ENCODE assay signal across 20 cellular contexts in genomic region chr5:10775646-10776045, GRCh38. TPM values are rescaled to one million over a fixed set of nuclear protein-coding genes. Genes with fewer than 3 reads are reported as not detected.
DNase-seq lines count a peak whose midpoint lies in the region; ATAC-seq, FAIRE-seq and TF ChIP-seq lines count a peak whose summit lies in the region.
"Had no signal": no experiment of that assay in that cellular context is flagged by ENCODE, and none has a peak within 500 bp of the region (broad histone marks: within the 10 kb centered on the region; RNA-seq: fewer than 3 reads in every experiment).

No MANE protein-coding gene starts in this region.

- TF ChIP-seq CTCF in cardiac muscle cell (IDR thresholded peaks at IDR 0.05; ENCODE audit: low read depth, low read length), result peak; percentile 7
- TF ChIP-seq CTCF in K562 (IDR thresholded peaks at IDR 0.05 in 2 of 3, conservative IDR thresholded peaks at IDR 0.05 in 1 of 3; ENCODE audit: insufficient read depth in 2 of 3, low read depth in 1 of 3, low read length in 3 of 3), result peak; percentile 40 to 55 (median 47); a peak in 4 of 6 replicates

- no peak overlapping the region for H2BK120ac ChIP-seq in mesendoderm (ENCODE audit: low read depth, low read length)

- intact Hi-C loops in left ventricle myocardium superior (cut with micrococcal nuclease) (no loop called here), K562 (cut with micrococcal nuclease) (no loop called here)

- no peak overlapping the region for H3K4me3 ChIP-seq in cardiac muscle cell
- H3K4me3 ChIP-seq in K562, result no peak overlapping the region
- H3K4me3 ChIP-seq in mesendoderm (ENCODE audit: low read length), result no peak overlapping the region
- H3K4me3 ChIP-seq: ovary, skin epidermis, vagina had no signal

- H3K27me3 Mint-ChIP-seq in stimulated activated memory B cell treated with anti-CD40 and anti-IgM and Interleukin-4, amounts not matched to agents 10 μg/mL and 1 μg/mL and 100 μg/mL, for 72 hours, result peaks cover 14% of the 10 kb centered on the region

- H3K9me3 ChIP-seq in cardiac muscle cell (ENCODE audit: low read depth) (no peaks in the 10 kb centered on the region), K562 (replicated peaks; ENCODE audit: control insufficient read depth, insufficient read depth, low read depth, low read length) (peaks cover 2% of the 10 kb centered on the region; the same call in 1 of the 2 replicates)
- H3K9me3 ChIP-seq: ovary, vagina had no signal

- no peaks in the 10 kb centered on the region for H3K27me3 ChIP-seq in cardiac muscle cell
- no peaks in the 10 kb centered on the region; a peak in 1 of 5 replicates for H3K27me3 ChIP-seq in K562 (ENCODE audit: control insufficient read depth in 2 of 2, insufficient read depth in 2 of 2, low read length in 2 of 2)
- H3K27me3 ChIP-seq in mesendoderm (ENCODE audit: insufficient read depth, low read length, poor library complexity), result no peaks in the 10 kb centered on the region
- H3K27me3 ChIP-seq: ovary, vagina had no signal

- no peak overlapping the region for H3K27ac Mint-ChIP-seq in stimulated activated memory B cell treated with anti-CD40 and anti-IgM and Interleukin-4, amounts not matched to agents 10 μg/mL and 1 μg/mL and 100 μg/mL, for 72 hours
- H3K27ac Mint-ChIP-seq: activated naive CD8-positive, alpha-beta T cell treated with anti-CD3 and anti-CD28 coated beads for 36 hours; CD4-positive, alpha-beta memory T cell had no signal

- no peak overlapping the region for H3K27ac ChIP-seq in cardiac muscle cell
- H3K27ac ChIP-seq in K562 (ENCODE audit: extremely low read depth, low read depth, low read length), result no peak overlapping the region
- no peak overlapping the region for H3K27ac ChIP-seq in mesendoderm (ENCODE audit: low read depth, low read length)
- H3K27ac ChIP-seq: ovary, skin epidermis, vagina had no signal

- H3K4me1 ChIP-seq in cardiac muscle cell (ENCODE audit: low read depth) (no peaks in the 10 kb centered on the region), K562 (replicated peaks in 1 of 2; ENCODE audit: control insufficient read depth in 2 of 2, insufficient read depth in 2 of 2, low read length in 2 of 2) (peaks cover 3 to 5% of the 10 kb centered on the region in 2 experiments; a peak in 2 of 5 replicates), mesendoderm (ENCODE audit: control insufficient read depth, low read depth, low read length) (no peaks in the 10 kb centered on the region)
- H3K4me1 ChIP-seq: vagina had no signal

- TF ChIP-seq POLR2A in K562 (conservative IDR thresholded peaks at IDR 0.05), result no peak

- POLR2A ChIA-PET in K562 (lab: Yijun Ruan, JAX), result interaction anchor here (1.2 to 1.6 kb wide), 2 partner anchors 12 to 13 kb away, joined by 3 to 4 read pairs; no protein-coding TSS in a partner anchor

- no peaks in the 10 kb centered on the region for H3K4me1 Mint-ChIP-seq in stimulated activated memory B cell treated with anti-CD40 and anti-IgM and Interleukin-4, amounts not matched to agents 10 μg/mL and 1 μg/mL and 100 μg/mL, for 72 hours
- H3K4me1 Mint-ChIP-seq: activated naive CD8-positive, alpha-beta T cell treated with anti-CD3 and anti-CD28 coated beads for 36 hours had no signal

- H3K79me2 ChIP-seq in K562 (ENCODE audit: control insufficient read depth, insufficient read depth, low read length), result no peaks in the 10 kb centered on the region
- no peaks in the 10 kb centered on the region for H3K79me2 ChIP-seq in mesendoderm (ENCODE audit: control insufficient read depth, insufficient read depth, low read length)

- no peak overlapping the region for H3K18ac ChIP-seq in mesendoderm (ENCODE audit: low read length)

- DNase-seq in cardiac muscle cell (ENCODE audit: low read depth in 1 of 2, low spot score in 1 of 2) (no peak), left ventricle myocardium superior (no peak), K562 (ENCODE audit: extremely low read depth in 1 of 4, low spot score in 3 of 4) (no peak), mesendoderm (peak; percentile 25), inferior parietal cortex (ENCODE audit: extremely low spot score) (no peak)
- DNase-seq: activated naive CD8-positive, alpha-beta T cell treated with anti-CD3 and anti-CD28 coated beads for 36 hours; CD4-positive, alpha-beta memory T cell; NCI-H1105 treated with DMSO at 0.1 percent for 48 hours; NCI-H345; OCI-M1; ovary; stimulated activated naive CD4-positive, alpha-beta T cell treated with Interleukin-2 at 50 U/mL for 16 hours; T-helper 1 cell had no signal

- 7% methylated on average over 4 of the region's 4 CpGs for WGBS in K562 (ENCODE audit: insufficient coverage, low coverage, missing lambda C conversion rate)
- no CpG with 5 or more reads among the region's 4 CpGs for WGBS in mesendoderm (ENCODE audit: extremely low coverage, insufficient coverage, low lambda C conversion rate)

- H2BK15ac ChIP-seq in mesendoderm (replicated peaks; ENCODE audit: low read depth), result no peak overlapping the region

- peak in 1 of 2 experiments; percentile 51; a peak in 2 of 4 replicates for TF ChIP-seq RAD21 in K562 (CRISPR knock-in tag; conservative IDR thresholded peaks at IDR 0.05 in 1 of 2, IDR thresholded peaks at IDR 0.05 in 1 of 2)

- H3K4ac ChIP-seq in mesendoderm (ENCODE audit: low read depth, low read length), result no peak overlapping the region

- H3K23ac ChIP-seq in mesendoderm (ENCODE audit: low read length), result no peak overlapping the region

- no peaks in the 10 kb centered on the region for H3K9me3 Mint-ChIP-seq in stimulated activated memory B cell treated with anti-CD40 and anti-IgM and Interleukin-4, amounts not matched to agents 10 μg/mL and 1 μg/mL and 100 μg/mL, for 72 hours
- H3K9me3 Mint-ChIP-seq: activated naive CD8-positive, alpha-beta T cell treated with anti-CD3 and anti-CD28 coated beads for 36 hours had no signal

- H2BK5ac ChIP-seq in mesendoderm (ENCODE audit: low read length), result no peak overlapping the region

- H3K4me2 ChIP-seq in K562 (ENCODE audit: insufficient read depth, low read length) (no peak overlapping the region), mesendoderm (ENCODE audit: low read length) (no peak overlapping the region)

- H3K9ac ChIP-seq in K562 (ENCODE audit: insufficient read depth in 1 of 2, low read depth in 2 of 2, low read length in 2 of 2) (no peak overlapping the region), mesendoderm (ENCODE audit: low read length) (no peak overlapping the region)

- no peak overlapping the region for H3K4me3 Mint-ChIP-seq in stimulated activated memory B cell treated with anti-CD40 and anti-IgM and Interleukin-4, amounts not matched to agents 10 μg/mL and 1 μg/mL and 100 μg/mL, for 72 hours
- H3K4me3 Mint-ChIP-seq: activated naive CD8-positive, alpha-beta T cell treated with anti-CD3 and anti-CD28 coated beads for 36 hours had no signal

- no peak overlapping the region for H2AK5ac ChIP-seq in mesendoderm (ENCODE audit: low read length)

- no peaks in the 10 kb centered on the region for H4K20me1 ChIP-seq in K562 (replicated peaks; ENCODE audit: control insufficient read depth, insufficient read depth, low read length)

- FAIRE-seq in K562 (lab: Jason Lieb, UNC), result no peak
- FAIRE-seq: A204.1, bronchial epithelial cell had no signal

- in situ Hi-C loops in K562 (cut with MboI), result no loop called here

- TF ChIP-seq EP300 in K562 (IDR thresholded peaks at IDR 0.05; ENCODE audit: low read length), result no peak

- H4K8ac ChIP-seq in mesendoderm (ENCODE audit: low read depth, low read length), result no peak overlapping the region

- H2AFZ ChIP-seq in K562 (ENCODE audit: low read depth, low read length), result no peak overlapping the region

- CTCF ChIA-PET in K562 (lab: Yijun Ruan, JAX; ENCODE audit: low intra/inter-chr PET ratio), result no interaction called here

- no peak overlapping the region for H4K5ac ChIP-seq in mesendoderm (ENCODE audit: low read length)

- no TSS peak for BruUV-seq in K562 (replicated peaks; lab: Mats Ljungman, UMichigan)

- no peaks in the 10 kb centered on the region for H3K36me3 ChIP-seq in cardiac muscle cell
- H3K36me3 ChIP-seq in K562 (ENCODE audit: control insufficient read depth, insufficient read depth, low read length), result no peaks in the 10 kb centered on the region
- H3K36me3 ChIP-seq in mesendoderm (ENCODE audit: control insufficient read depth, insufficient read depth, low read length), result no peaks in the 10 kb centered on the region
- H3K36me3 ChIP-seq: ovary, vagina had no signal

- H3K79me1 ChIP-seq in mesendoderm (ENCODE audit: low read length), result no peaks in the 10 kb centered on the region

- H3K56ac ChIP-seq in mesendoderm (ENCODE audit: low read length), result no peak overlapping the region

- H3K36me3 Mint-ChIP-seq in stimulated activated memory B cell treated with anti-CD40 and anti-IgM and Interleukin-4, amounts not matched to agents 10 μg/mL and 1 μg/mL and 100 μg/mL, for 72 hours, result no peaks in the 10 kb centered on the region
- H3K36me3 Mint-ChIP-seq: activated naive CD8-positive, alpha-beta T cell treated with anti-CD3 and anti-CD28 coated beads for 36 hours; CD4-positive, alpha-beta memory T cell had no signal

- no peak for ATAC-seq in left ventricle myocardium superior
- peak; percentile 60 for ATAC-seq in HG03432 (IDR thresholded peaks at IDR 0.05; ENCODE audit: unreplicated experiment)
- ATAC-seq in K562, result peak; percentile 70
- ATAC-seq in stimulated activated memory B cell treated with anti-CD40 and anti-IgM and Interleukin-4, amounts not matched to agents 10 μg/mL and 1 μg/mL and 100 μg/mL, for 72 hours, result no peak
- no peak for ATAC-seq in HG02970 (IDR thresholded peaks at IDR 0.05; ENCODE audit: low FRiP score, unreplicated experiment)

- H3K9me1 ChIP-seq in K562 (ENCODE audit: control insufficient read depth, insufficient read depth, low read length), result no peaks in the 10 kb centered on the region

RNA-seq across cellular contexts. Expression of gene DAP, which starts 14.6 kb away (rescaled TPM):
- total RNA-seq in cardiac muscle cell, result 28.9 and 30.0 TPM in 2 replicates
- 91.6 and 105 TPM in 2 replicates for polyA plus RNA-seq in cardiac muscle cell
- 16.9 TPM for total RNA-seq in left ventricle myocardium superior
- total RNA-seq in K562 (2011; cell fraction: chromatin; rRNA removed; ENCODE audit: low replicate concordance), result 60.9 and 94.0 TPM in 2 replicates
- 39.0 and 46.8 TPM in 2 replicates for total RNA-seq in K562 (2011; cell fraction: nucleolus; rRNA removed)
- total RNA-seq in K562 (2011; cell fraction: nucleoplasm; rRNA removed), result 92.2 and 142 TPM in 2 replicates
- 31.3 and 36.1 TPM in 2 replicates for total RNA-seq in K562 (2014; rRNA removed)
- 33.6 and 34.5 TPM in 2 replicates for total RNA-seq in K562 (2014; rRNA removed; fragmentation: Illumina TruSeq; extraction: Trizol)
- total RNA-seq in K562 (2015; rRNA removed; fragmentation: Illumina TruSeq; extraction: Trizol), result 27.3 and 28.7 TPM in 2 replicates
- total RNA-seq in K562 (2021), result 118 and 129 TPM in 2 replicates
- polyA plus RNA-seq in K562 (2011; rRNA removed), result 51.9 and 61.8 TPM in 2 replicates
- polyA plus RNA-seq in K562 (2011; cell fraction: cytosol; rRNA removed), result 104 and 110 TPM in 2 replicates
- 62.6 and 63.5 TPM in 2 replicates for polyA plus RNA-seq in K562 (2011; cell fraction: nucleus; rRNA removed)
- polyA plus RNA-seq in K562 (2012), result 102 and 243 TPM in 2 replicates
- polyA plus RNA-seq in K562 (2014; fragmentation: Illumina TruSeq; extraction: Trizol), result 151 and 157 TPM in 2 replicates
- polyA plus RNA-seq in K562 (2014; fragmentation: Nextera tagmentation; extraction: Ambion mirVana), result 10 to 100 TPM; 14.1 to 21.7 TPM
- polyA plus RNA-seq in K562 (2014; rRNA removed), result 84.2 and 84.3 TPM in 2 replicates
- polyA minus RNA-seq in K562 (2011; rRNA and poly(A)+ RNA removed), result 35.4 and 39.4 TPM in 2 replicates
- polyA minus RNA-seq in K562 (2011; cell fraction: cytosol; rRNA and poly(A)+ RNA removed), result 64.4 and 65.4 TPM in 2 replicates
- 28.3 and 33.3 TPM in 2 replicates for polyA minus RNA-seq in K562 (2011; cell fraction: nucleus; rRNA and poly(A)+ RNA removed)
- 41.4 TPM for polyA plus RNA-seq in mesendoderm (2013, experiment 1 of 2)
- 42.1 TPM for polyA plus RNA-seq in mesendoderm (2013, experiment 2 of 2)

Comparison
In these comparisons a context has a peak if more than half of its experiments do, and no peak if none do; other contexts are left out.
1. ATAC-seq: peak in HG03432 (single experiment) and K562 (single experiment); none in left ventricle myocardium superior (single experiment), stimulated activated memory B cell treated with anti-CD40 and anti-IgM and Interleukin-4, amounts not matched to agents 10 μg/mL and 1 μg/mL and 100 μg/mL, for 72 hours (single experiment) and HG02970 (single experiment).